17 cellular contexts compared by ENCODE assay signal in the genomic region with DNA sequence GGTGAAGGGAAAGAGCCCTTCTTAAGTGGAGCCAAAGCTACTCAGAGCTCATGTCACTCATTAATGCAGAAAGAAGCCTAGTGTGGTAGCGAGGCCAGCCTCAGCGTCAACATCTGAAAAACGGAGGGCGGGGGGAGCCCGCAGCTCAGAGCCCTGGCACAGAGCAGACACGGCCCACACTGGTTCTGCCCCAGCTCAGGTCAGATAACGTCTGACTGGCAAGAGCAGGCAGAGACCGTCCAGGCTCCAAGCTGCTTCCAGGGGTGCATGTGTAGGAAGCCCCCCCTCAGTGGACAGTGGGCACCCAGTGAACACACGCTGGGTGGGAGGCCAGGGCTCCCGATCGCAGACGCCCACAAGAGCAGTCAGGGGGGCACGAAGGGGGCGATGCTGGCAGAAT.
"Had no signal": no experiment of that assay in that cellular context is flagged by ENCODE, and none has a peak within 500 bp of the region (broad histone marks: within the 10 kb centered on the region; RNA-seq: fewer than 3 reads in every experiment).

No MANE protein-coding gene starts in this region.

- H3K36me3 ChIP-seq: suprapubic skin, thyroid gland, uterus had no signal

- H3K4me3 Mint-ChIP-seq: memory B cell; stimulated activated effector memory CD8-positive, alpha-beta T cell treated with anti-CD3 and anti-CD28 coated beads, Interleukin-12 subunit alpha, Interleukin-12 subunit beta, amount 100 ng/mL, for 72 hours; type B pancreatic cell had no signal

- H3K9me3 Mint-ChIP-seq: stimulated activated effector memory CD8-positive, alpha-beta T cell treated with anti-CD3 and anti-CD28 coated beads, Interleukin-12 subunit alpha, Interleukin-12 subunit beta, amount 100 ng/mL, for 72 hours; type B pancreatic cell had no signal

- H3K27ac Mint-ChIP-seq: memory B cell; naive B cell; stimulated activated effector memory CD8-positive, alpha-beta T cell treated with anti-CD3 and anti-CD28 coated beads, Interleukin-12 subunit alpha, Interleukin-12 subunit beta, amount 100 ng/mL, for 72 hours; type B pancreatic cell had no signal

- H3K4me1 Mint-ChIP-seq: memory B cell; stimulated activated effector memory CD8-positive, alpha-beta T cell treated with anti-CD3 and anti-CD28 coated beads, Interleukin-12 subunit alpha, Interleukin-12 subunit beta, amount 100 ng/mL, for 72 hours had no signal

- DNase-seq: dorsolateral prefrontal cortex; effector memory CD4-positive, alpha-beta T cell; islet precursor cell; midbrain; naive B cell; right cardiac atrium; stimulated activated CD4-positive, alpha-beta T cell treated with anti-CD3 and anti-CD28 coated beads, Interleukin-4, amount 100 ng/mL, for 1 hour; stimulated activated CD8-positive, alpha-beta memory T cell treated with anti-CD3 and anti-CD28 coated beads, Interleukin-4, amount 100 ng/mL, for 48 hours; stimulated activated naive CD8-positive, alpha-beta T cell treated with anti-CD3 and anti-CD28 coated beads, Interleukin-15, Interleukin-2, amounts not matched to agents 100 U/mL and 50 U/mL, for 24 hours; thyroid gland; uterus had no signal

- H3K27me3 ChIP-seq: thyroid gland, uterus had no signal

- H3K4me1 ChIP-seq: uterus had no signal

- H3K9me3 ChIP-seq: suprapubic skin, thyroid gland, uterus had no signal

- ATAC-seq: esophagus mucosa; right cardiac atrium; stimulated activated effector memory CD8-positive, alpha-beta T cell treated with anti-CD3 and anti-CD28 coated beads, Interleukin-12 subunit alpha, Interleukin-12 subunit beta, amount 100 ng/mL, for 72 hours; stimulated activated naive CD8-positive, alpha-beta T cell treated with anti-CD3 and anti-CD28 coated beads, Interleukin-15, Interleukin-2, amounts not matched to agents 100 U/mL and 50 U/mL, for 24 hours had no signal

- H3K27ac ChIP-seq: coronary artery, dorsolateral prefrontal cortex, suprapubic skin, thyroid gland, uterus had no signal

- H3K27me3 Mint-ChIP-seq: type B pancreatic cell had no signal

- H3K4me3 ChIP-seq: coronary artery, dorsolateral prefrontal cortex, suprapubic skin, thyroid gland, uterus had no signal

- H3K36me3 Mint-ChIP-seq: memory B cell; stimulated activated effector memory CD8-positive, alpha-beta T cell treated with anti-CD3 and anti-CD28 coated beads, Interleukin-12 subunit alpha, Interleukin-12 subunit beta, amount 100 ng/mL, for 72 hours had no signal
